Comparison of ENCODE assay signal across 10 cellular contexts in genomic region chr15:70523634-70524033, GRCh38.
"Had no signal": no experiment of that assay in that cellular context is flagged by ENCODE, and none has a peak within 500 bp of the region (broad histone marks: within the 10 kb centered on the region; RNA-seq: fewer than 3 reads in every experiment).

No MANE protein-coding gene starts in this region.

- H3K4me1 ChIP-seq: breast epithelium had no signal

- H3K27ac ChIP-seq: breast epithelium, foreskin keratinocyte, left lung, tibial nerve had no signal

- H3K27ac Mint-ChIP-seq: activated CD4-positive, alpha-beta T cell treated with anti-CD3 and anti-CD28 coated beads, Interleukin-2, amount 10 ng/mL, durations not matched to agents 7 days and 5 days; T-helper 1 cell treated with Interleukin-12 subunit alpha and Interleukin-12 subunit beta and Interleukin-4 antibody, amounts not matched to agents 30 μg/mL and 1 μg/mL, for 36 hours had no signal

- H3K4me3 Mint-ChIP-seq: activated CD4-positive, alpha-beta T cell treated with anti-CD3 and anti-CD28 coated beads, Interleukin-2, amount 10 ng/mL, durations not matched to agents 7 days and 5 days; T-helper 1 cell treated with Interleukin-12 subunit alpha and Interleukin-12 subunit beta and Interleukin-4 antibody, amounts not matched to agents 30 μg/mL and 1 μg/mL, for 36 hours had no signal

- H3K9ac ChIP-seq: SK-N-SH had no signal

- H3K27me3 ChIP-seq: breast epithelium, left lung, tibial nerve had no signal

- H3K9me3 Mint-ChIP-seq: T-helper 1 cell treated with Interleukin-12 subunit alpha and Interleukin-12 subunit beta and Interleukin-4 antibody, amounts not matched to agents 30 μg/mL and 1 μg/mL, for 36 hours had no signal

- H3K9me3 ChIP-seq: breast epithelium, left lung, SK-N-SH, tibial nerve had no signal

- ATAC-seq: foreskin keratinocyte, left lung had no signal

- DNase-seq: activated CD4-positive, alpha-beta T cell treated with anti-CD3 and anti-CD28 coated beads, Interleukin-2, amount 10 ng/mL, durations not matched to agents 7 days and 5 days; activated naive CD4-positive, alpha-beta T cell; aorta; foreskin keratinocyte; SK-N-SH; stimulated activated CD4-positive, alpha-beta T cell treated with anti-CD3 and anti-CD28 coated beads, Interleukin-4, amount 100 ng/mL, for 24 hours had no signal

- H3K4me2 ChIP-seq: SK-N-SH had no signal

- H3K4me3 ChIP-seq: breast epithelium, left lung, tibial nerve had no signal

- H3K36me3 ChIP-seq: breast epithelium, left lung, tibial nerve had no signal
